In genomic region chr14:95993768-95994592, GRCh38 we compare ENCODE assay signal across 8 cellular contexts. TPM values are rescaled to one million over a fixed set of nuclear protein-coding genes. Genes with fewer than 3 reads are reported as not detected.
DNase-seq lines count a peak whose midpoint lies in the region; ATAC-seq, FAIRE-seq and TF ChIP-seq lines count a peak whose summit lies in the region.

No MANE protein-coding gene starts in this region.

- ATAC-seq in pancreas (peak in 3 of 4 donors; percentile 77), HG02884 (IDR thresholded peaks at IDR 0.05; ENCODE audit: unreplicated experiment) (no peak), HG02970 (IDR thresholded peaks at IDR 0.05; ENCODE audit: low FRiP score, unreplicated experiment) (no peak)

- no peaks in the 10 kb centered on the region for H3K9me3 ChIP-seq in pancreas

- in situ Hi-C loops in GM13976 (cut with MboI; ENCODE audit: low sequenced_read_pairs, unreplicated experiment) = loop anchor here (10.0 kb wide), 1 partner anchor 429 kb away; no protein-coding TSS in a partner anchor

- peak; percentile 78 for TF ChIP-seq CTCF in BJ (IDR thresholded peaks at IDR 0.05; ENCODE audit: insufficient read depth, low read depth, low read length)
- TF ChIP-seq CTCF in GM13976 (IDR thresholded peaks at IDR 0.05; ENCODE audit: borderline replicate concordance, control extremely low read depth, extremely low read depth, insufficient read depth, missing control alignments) = peak; percentile 46
- peak; percentile 85 for TF ChIP-seq CTCF in fibroblast of villous mesenchyme (IDR thresholded peaks at IDR 0.05; ENCODE audit: insufficient read depth, low read depth, low read length)
- TF ChIP-seq CTCF in pancreas (IDR thresholded peaks at IDR 0.05) = peak; percentile 69 to 84 (median 74)

- POLR2A ChIA-PET in BJ (lab: Charles Lee) = no interaction called here

- DNase-seq in BJ (ENCODE audit: low read depth) (no peak), GM13976 (ENCODE audit: low spot score) (peak; percentile 41), NCI-H2107 treated with DMSO at 0.1 percent for 48 hours (lab: John Stamatoyannopoulos, UW; ENCODE audit: unreplicated experiment) (peak; percentile 16), fibroblast of villous mesenchyme (ENCODE audit: low read depth) (peak; percentile 65), pancreas (peak in 4 of 6 donors; percentile 9 to 31 (median 20))
- peak; percentile 25 for DNase-seq in activated CD4-positive, alpha-beta T cell treated with anti-CD3 and anti-CD28 coated beads for 48 hours

- 53% methylated on average over 5 of the region's 5 CpGs for WGBS in pancreas, 2 donors

- H3K4me3 ChIP-seq in BJ (ENCODE audit: low read depth, low read length) (no peak overlapping the region), fibroblast of villous mesenchyme (ENCODE audit: low read depth, low read length) (no peak overlapping the region), pancreas (no peak overlapping the region)

- H3K27me3 ChIP-seq in BJ (ENCODE audit: control insufficient read depth, insufficient read depth, low read length) (no peaks in the 10 kb centered on the region), pancreas (peaks cover 0 to 6% (median 0%) of the 10 kb centered on the region in 4 donors)

- intact Hi-C loops in pancreas (cut with DNase I) = loop anchor here in 1 of 3 donors (5.0 to 10.0 kb wide), 2 partner anchors 432 to 539 kb away; no protein-coding TSS in a partner anchor

- no peak overlapping the region for H3K27ac ChIP-seq in pancreas

- H3K4me1 ChIP-seq in pancreas = no peaks in the 10 kb centered on the region

- no peaks in the 10 kb centered on the region for H3K36me3 ChIP-seq in BJ (ENCODE audit: control insufficient read depth, insufficient read depth, low read length)
- H3K36me3 ChIP-seq in pancreas = no peaks in the 10 kb centered on the region

- CTCF ChIA-PET in BJ (lab: Yijun Ruan, JAX) = interaction anchor here (0.6 to 11.1 kb wide), 23 partner anchors 9 to 568 kb away, joined by 3 to 194 read pairs (median 4); no protein-coding TSS in a partner anchor

- FAIRE-seq in pancreas (lab: Jason Lieb, UNC) = no peak

RNA-seq across cellular contexts. Expression of gene C14orf132, which starts 45.2 kb away (rescaled TPM):
- polyA plus RNA-seq in BJ (2011; rRNA removed) (13.2 and 13.9 TPM in 2 replicates), pancreas (10 to 100 TPM in 1 of 2 donors, 1 to 10 TPM in 1; 3.5 to 11.7 TPM)
- 10.9 and 11.1 TPM in 2 replicates for polyA minus RNA-seq in BJ (2011; rRNA and poly(A)+ RNA removed)
- total RNA-seq in fibroblast of villous mesenchyme (20.6 and 22.9 TPM in 2 replicates), pancreas (1 to 10 TPM; 1.5 to 6.7 (median 3.4) TPM)

Comparison
In these comparisons a context has a peak if more than half of its experiments do, and no peak if none do; other contexts are left out.
1. ATAC-seq: peak in pancreas (3 of 4); none in HG02884 (single experiment) and HG02970 (single experiment).
2. Peak in every context shown above with its lines, with median percentiles within 50 percentile points of each other: CTCF ChIP-seq.